8 cellular contexts compared by ENCODE assay signal in genomic region chr11:120108154-120108784, GRCh38. TPM values are rescaled to one million over a fixed set of nuclear protein-coding genes. Genes with fewer than 3 reads are reported as not detected.
DNase-seq lines count a peak whose midpoint lies in the region; ATAC-seq and TF ChIP-seq lines count a peak whose summit lies in the region.

No MANE protein-coding gene starts in this region.

- no peaks in the 10 kb centered on the region for H3K4me1 Mint-ChIP-seq in effector memory CD8-positive, alpha-beta T cell (ENCODE audit: low read depth in 2 of 2)
- H3K4me1 Mint-ChIP-seq in mesothelial cell of epicardium, result peaks cover 29% of the 10 kb centered on the region

- TF ChIP-seq CTCF in mesothelial cell of epicardium (IDR thresholded peaks at IDR 0.05; ENCODE audit: unreplicated experiment), result peak; percentile 96

- peak; percentile 79 for DNase-seq in DMS53 (lab: John Stamatoyannopoulos, UW)
- peak; percentile 72 for DNase-seq in NCI-H526 treated with DMSO at 0.1 percent for 48 hours (lab: John Stamatoyannopoulos, UW)
- peak; percentile 83 for DNase-seq in activated CD8-positive, alpha-beta memory T cell treated with anti-CD3 and anti-CD28 coated beads for 24 hours
- DNase-seq in effector memory CD8-positive, alpha-beta T cell, result peak; percentile 36 to 45 (median 41)
- peak; percentile 62 to 90 for DNase-seq in mesothelial cell of epicardium (ENCODE audit: low spot score in 2 of 2, unreplicated experiment in 2 of 2)
- peak; percentile 39 to 54 for DNase-seq in stimulated activated CD8-positive, alpha-beta memory T cell treated with anti-CD3 and anti-CD28 coated beads, Interleukin-2, amount 100 ng/mL, for 48 hours (ENCODE audit: low read depth in 2 of 2)

- H3K4me3 Mint-ChIP-seq in effector memory CD8-positive, alpha-beta T cell, result no peak overlapping the region
- no peak overlapping the region for H3K4me3 Mint-ChIP-seq in mesothelial cell of epicardium

- H3K27ac Mint-ChIP-seq in effector memory CD8-positive, alpha-beta T cell, result no peak overlapping the region
- H3K27ac Mint-ChIP-seq in mesothelial cell of epicardium, result no peak overlapping the region

- H3K36me3 Mint-ChIP-seq in effector memory CD8-positive, alpha-beta T cell (ENCODE audit: insufficient read depth), result no peaks in the 10 kb centered on the region
- H3K36me3 Mint-ChIP-seq in mesothelial cell of epicardium, result no peaks in the 10 kb centered on the region

- peaks cover 25 to 91% of the 10 kb centered on the region in 2 donors for H3K27me3 Mint-ChIP-seq in effector memory CD8-positive, alpha-beta T cell
- H3K27me3 Mint-ChIP-seq in mesothelial cell of epicardium (ENCODE audit: low read depth), result peaks cover 11% of the 10 kb centered on the region

- H3K9me3 Mint-ChIP-seq in effector memory CD8-positive, alpha-beta T cell, result no peaks in the 10 kb centered on the region
- H3K9me3 Mint-ChIP-seq in mesothelial cell of epicardium, result peaks cover 3% of the 10 kb centered on the region

- ATAC-seq in HG02642 (IDR thresholded peaks at IDR 0.05; ENCODE audit: poor library complexity, unreplicated experiment), result peak; percentile 71
- ATAC-seq in effector memory CD8-positive, alpha-beta T cell (replicated peaks), result peak; percentile 50
- ATAC-seq in GM18909 (IDR thresholded peaks at IDR 0.05; ENCODE audit: poor library complexity, unreplicated experiment), result no peak

RNA-seq across cellular contexts. Expression of gene TRIM29, which starts 29.6 kb away (rescaled TPM):
- 7.0 to 9.7 TPM (median 7.9 TPM) in 3 replicates for total RNA-seq in mesothelial cell of epicardium
